Comparison of ENCODE assay signal across 1 cellular context in genomic region chr1:112435448-112435847, GRCh38.
TF ChIP-seq lines count a peak whose summit lies in the region.

No MANE protein-coding gene starts in this region.

TF ChIP-seq in HepG2, 621 proteins besides CTCF, POLR2A, EP300 and RAD21 (continued from another document):
- TF ChIP-seq ARID3A (IDR thresholded peaks at IDR 0.05; ENCODE audit: low read depth, low read length) (no peak), FUBP1 (CRISPR knock-in tag; IDR thresholded peaks at IDR 0.05; ENCODE audit: borderline replicate concordance) (no peak)
